In genomic region chrX:69211701-69212100, GRCh38 we compare ENCODE assay signal across 28 cellular contexts.
"Had no signal": no experiment of that assay in that cellular context is flagged by ENCODE, and none has a peak within 500 bp of the region (broad histone marks: within the 10 kb centered on the region; RNA-seq: fewer than 3 reads in every experiment).

No MANE protein-coding gene starts in this region.

- H3K4me3 Mint-ChIP-seq: stimulated activated effector memory CD8-positive, alpha-beta T cell treated with anti-CD3 and anti-CD28 coated beads, Interleukin-12 subunit alpha, Interleukin-12 subunit beta, amount 100 ng/mL, for 72 hours; stimulated activated memory B cell treated with anti-CD40 and anti-IgM and Interleukin-4, amounts not matched to agents 10 μg/mL and 1 μg/mL and 100 μg/mL, for 72 hours; stimulated activated naive B cell treated with anti-CD40 and anti-IgM and Interleukin-4, amounts not matched to agents 10 μg/mL and 1 μg/mL and 100 μg/mL, for 72 hours; stimulated activated naive CD8-positive, alpha-beta T cell treated with anti-CD3 and anti-CD28 coated beads, Interleukin-15, amount 100 ng/mL, for 72 hours; stimulated activated naive CD8-positive, alpha-beta T cell treated with anti-CD3 and anti-CD28 coated beads, Interleukin-15, Interleukin-2, amounts not matched to agents 100 ng/mL and 50 ng/mL, for 24 hours; type B pancreatic cell had no signal

- H3K27ac ChIP-seq: stomach, suprapubic skin, testis, thoracic aorta, thyroid gland, tibial artery, tibial nerve, transverse colon, upper lobe of left lung, upper lobe of right lung, uterus, vagina had no signal

- H3K4me1 Mint-ChIP-seq: stimulated activated effector memory CD8-positive, alpha-beta T cell treated with anti-CD3 and anti-CD28 coated beads, Interleukin-12 subunit alpha, Interleukin-12 subunit beta, amount 100 ng/mL, for 72 hours; stimulated activated memory B cell treated with anti-CD40 and anti-IgM and Interleukin-4, amounts not matched to agents 10 μg/mL and 1 μg/mL and 100 μg/mL, for 72 hours; stimulated activated naive B cell treated with anti-CD40 and anti-IgM and Interleukin-4, amounts not matched to agents 10 μg/mL and 1 μg/mL and 100 μg/mL, for 72 hours; stimulated activated naive CD8-positive, alpha-beta T cell treated with anti-CD3 and anti-CD28 coated beads, Interleukin-15, amount 100 ng/mL, for 72 hours had no signal

- ATAC-seq: stimulated activated effector memory CD8-positive, alpha-beta T cell treated with anti-CD3 and anti-CD28 coated beads, Interleukin-12 subunit alpha, Interleukin-12 subunit beta, amount 100 ng/mL, for 72 hours; stimulated activated memory B cell treated with anti-CD40 and anti-IgM and Interleukin-4, amounts not matched to agents 10 μg/mL and 1 μg/mL and 100 μg/mL, for 72 hours; stimulated activated naive B cell treated with anti-CD40 and anti-IgM and Interleukin-4, amounts not matched to agents 10 μg/mL and 1 μg/mL and 100 μg/mL, for 72 hours; stimulated activated naive CD8-positive, alpha-beta T cell treated with anti-CD3 and anti-CD28 coated beads, Interleukin-15, amount 100 ng/mL, for 72 hours; stimulated activated naive CD8-positive, alpha-beta T cell treated with anti-CD3 and anti-CD28 coated beads, Interleukin-15, Interleukin-2, amounts not matched to agents 100 U/mL and 50 U/mL, for 24 hours; upper lobe of right lung had no signal

- H3K4me1 ChIP-seq: stomach, suprapubic skin, testis, tibial nerve, transverse colon, upper lobe of left lung, upper lobe of right lung, uterus, vagina had no signal

- H3K27me3 ChIP-seq: suprapubic skin, testis, thyroid gland, tibial artery, transverse colon, upper lobe of left lung, upper lobe of right lung, uterus, vagina had no signal

- H3K9me3 Mint-ChIP-seq: stimulated activated effector memory CD8-positive, alpha-beta T cell treated with anti-CD3 and anti-CD28 coated beads, Interleukin-12 subunit alpha, Interleukin-12 subunit beta, amount 100 ng/mL, for 72 hours; stimulated activated memory B cell treated with anti-CD40 and anti-IgM and Interleukin-4, amounts not matched to agents 10 μg/mL and 1 μg/mL and 100 μg/mL, for 72 hours; stimulated activated naive B cell treated with anti-CD40 and anti-IgM and Interleukin-4, amounts not matched to agents 10 μg/mL and 1 μg/mL and 100 μg/mL, for 72 hours; stimulated activated naive CD8-positive, alpha-beta T cell treated with anti-CD3 and anti-CD28 coated beads, Interleukin-15, amount 100 ng/mL, for 72 hours; stimulated activated naive CD8-positive, alpha-beta T cell treated with anti-CD3 and anti-CD28 coated beads, Interleukin-15, Interleukin-2, amounts not matched to agents 100 ng/mL and 50 ng/mL, for 24 hours had no signal

- H3K9me3 ChIP-seq: suprapubic skin, testis, thoracic aorta, thyroid gland, tibial nerve, transverse colon, upper lobe of left lung, upper lobe of right lung, uterus, vagina had no signal

- H3K4me3 ChIP-seq: stomach, suprapubic skin, testis, thoracic aorta, thyroid gland, tibial artery, tibial nerve, transverse colon, upper lobe of left lung, upper lobe of right lung, uterus, vagina had no signal

- H3K27me3 Mint-ChIP-seq: stimulated activated memory B cell treated with anti-CD40 and anti-IgM and Interleukin-4, amounts not matched to agents 10 μg/mL and 1 μg/mL and 100 μg/mL, for 72 hours; stimulated activated naive CD8-positive, alpha-beta T cell treated with anti-CD3 and anti-CD28 coated beads, Interleukin-15, amount 100 ng/mL, for 72 hours; stimulated activated naive CD8-positive, alpha-beta T cell treated with anti-CD3 and anti-CD28 coated beads, Interleukin-15, Interleukin-2, amounts not matched to agents 100 ng/mL and 50 ng/mL, for 24 hours; type B pancreatic cell had no signal

- H3K27ac Mint-ChIP-seq: stimulated activated effector memory CD8-positive, alpha-beta T cell treated with anti-CD3 and anti-CD28 coated beads, Interleukin-12 subunit alpha, Interleukin-12 subunit beta, amount 100 ng/mL, for 72 hours; stimulated activated memory B cell treated with anti-CD40 and anti-IgM and Interleukin-4, amounts not matched to agents 10 μg/mL and 1 μg/mL and 100 μg/mL, for 72 hours; stimulated activated naive B cell treated with anti-CD40 and anti-IgM and Interleukin-4, amounts not matched to agents 10 μg/mL and 1 μg/mL and 100 μg/mL, for 72 hours; stimulated activated naive CD8-positive, alpha-beta T cell treated with anti-CD3 and anti-CD28 coated beads, Interleukin-15, Interleukin-2, amounts not matched to agents 100 ng/mL and 50 ng/mL, for 24 hours; type B pancreatic cell had no signal

- H3K36me3 Mint-ChIP-seq: stimulated activated effector memory CD8-positive, alpha-beta T cell treated with anti-CD3 and anti-CD28 coated beads, Interleukin-12 subunit alpha, Interleukin-12 subunit beta, amount 100 ng/mL, for 72 hours; stimulated activated memory B cell treated with anti-CD40 and anti-IgM and Interleukin-4, amounts not matched to agents 10 μg/mL and 1 μg/mL and 100 μg/mL, for 72 hours; stimulated activated naive B cell treated with anti-CD40 and anti-IgM and Interleukin-4, amounts not matched to agents 10 μg/mL and 1 μg/mL and 100 μg/mL, for 72 hours; type B pancreatic cell had no signal

- DNase-seq: stimulated activated CD4-positive, alpha-beta T cell treated with anti-CD3 and anti-CD28 coated beads, Interleukin-2, amount 100 ng/mL, for 48 hours; stimulated activated CD4-positive, alpha-beta T cell treated with anti-CD3 and anti-CD28 coated beads, Interleukin-4, amount 100 ng/mL, for 1 hour; stimulated activated CD4-positive, alpha-beta T cell treated with anti-CD3 and anti-CD28 coated beads, Interleukin-4, amount 100 ng/mL, for 24 hours; stimulated activated CD4-positive, alpha-beta T cell treated with anti-CD3 and anti-CD28 coated beads, Interleukin-4, amount 100 ng/mL, for 4 hours; stimulated activated CD8-positive, alpha-beta memory T cell treated with anti-CD3 and anti-CD28 coated beads, Interleukin-4, amount 100 ng/mL, for 48 hours; stimulated activated naive B cell treated with anti-CD40 and anti-IgM and Interleukin-4, amounts not matched to agents 10 μg/mL and 1 μg/mL and 100 μg/mL, for 72 hours; stimulated activated naive CD4-positive, alpha-beta T cell treated with Interleukin-2 at 50 U/mL for 16 hours; stimulated activated naive CD8-positive, alpha-beta T cell treated with anti-CD3 and anti-CD28 coated beads, Interleukin-15, amount 100 ng/mL, for 72 hours; stimulated activated naive CD8-positive, alpha-beta T cell treated with anti-CD3 and anti-CD28 coated beads, Interleukin-15, Interleukin-2, amounts not matched to agents 100 U/mL and 50 U/mL, for 24 hours; stomach; substantia nigra; testis; thyroid gland; tibial artery; transverse colon; trophoblast cell; upper lobe of left lung; upper lobe of right lung; uterus had no signal

- FAIRE-seq: urothelium cell line had no signal

- H3K36me3 ChIP-seq: stomach, suprapubic skin, thoracic aorta, thyroid gland, tibial artery, tibial nerve, transverse colon, upper lobe of left lung, upper lobe of right lung, uterus, vagina had no signal
